ENCODE assay signal across 10 cellular contexts in genomic region chr17:80372922-80373570, GRCh38.
"Had no signal": no experiment of that assay in that cellular context is flagged by ENCODE, and none has a peak within 500 bp of the region (broad histone marks: within the 10 kb centered on the region; RNA-seq: fewer than 3 reads in every experiment).

No MANE protein-coding gene starts in this region.

- H3K4me1 ChIP-seq: pancreas, tibial artery had no signal

- ATAC-seq: esophagus mucosa, pancreas had no signal

- H3K27ac ChIP-seq: pancreas, tibial artery had no signal

- DNase-seq: activated CD4-positive, alpha-beta T cell treated with anti-CD3 and anti-CD28 coated beads for 1 hour; activated CD8-positive, alpha-beta memory T cell treated with anti-CD3 and anti-CD28 coated beads, Interleukin-2, amount 50 U/mL, for 48 hours; midbrain; pancreas; stimulated activated CD4-positive, alpha-beta T cell treated with anti-CD3 and anti-CD28 coated beads, Interleukin-12 subunit alpha, Interleukin-12 subunit beta, amount 100 ng/mL, for 4 hours; stimulated activated CD4-positive, alpha-beta T cell treated with anti-CD3 and anti-CD28 coated beads, Interleukin-2, amount 100 ng/mL, for 24 hours; T-helper 9 cell had no signal

- H3K9me3 ChIP-seq: pancreas, tibial artery had no signal

- H3K27me3 ChIP-seq: pancreas, tibial artery had no signal

- H3K27ac Mint-ChIP-seq: activated T-helper 2 cell treated with anti-CD3 and anti-CD28 coated beads, Interferon-gamma antibody, Interleukin-2, Interleukin-4, amounts not matched to agents 10 μg/mL and 5 μg/mL and 100 μg/mL, durations not matched to agents 14 hours and 24 hours and 36 hours had no signal

- H3K4me3 ChIP-seq: pancreas, tibial artery had no signal

- H3K9me3 Mint-ChIP-seq: activated T-helper 2 cell treated with anti-CD3 and anti-CD28 coated beads, Interferon-gamma antibody, Interleukin-2, Interleukin-4, amounts not matched to agents 10 μg/mL and 5 μg/mL and 100 μg/mL, durations not matched to agents 14 hours and 24 hours and 36 hours had no signal
